17 cellular contexts compared by ENCODE assay signal in genomic region chr15:73366766-73367623, GRCh38. TPM values are rescaled to one million over a fixed set of nuclear protein-coding genes. Genes with fewer than 3 reads are reported as not detected.
A peak's percentile ranks its signal among the peaks of the same experiment; 100 is the strongest.
DNase-seq lines count a peak whose midpoint lies in the region; ATAC-seq and TF ChIP-seq lines count a peak whose summit lies in the region.
"Had no signal": no experiment of that assay in that cellular context is flagged by ENCODE, and none has a peak within 500 bp of the region (broad histone marks: within the 10 kb centered on the region; RNA-seq: fewer than 3 reads in every experiment).

No MANE protein-coding gene starts in this region.

- H3K9me3 ChIP-seq in esophagus muscularis mucosa, result no peaks in the 10 kb centered on the region

- peak overlapping the region; percentile 70 for H3K9ac ChIP-seq in mesendoderm (ENCODE audit: low read length)

- H2BK120ac ChIP-seq in mesendoderm (ENCODE audit: low read depth, low read length), result no peak overlapping the region

- no peak overlapping the region for H2AK5ac ChIP-seq in mesendoderm (ENCODE audit: low read length)

- TF ChIP-seq EP300 in esophagus muscularis mucosa (IDR thresholded peaks at IDR 0.05), result no peak

- H2BK5ac ChIP-seq in mesendoderm (ENCODE audit: low read length), result no peak overlapping the region

- H3K23ac ChIP-seq in mesendoderm (ENCODE audit: low read length), result peak overlapping the region; percentile 37

- H3K9me3 Mint-ChIP-seq in activated T-cell treated with anti-CD3 and anti-CD28 coated beads, Interleukin-2, amount 50 U/mL, for 72 hours, result no peaks in the 10 kb centered on the region
- H3K9me3 Mint-ChIP-seq: activated CD4-positive, alpha-beta memory T cell treated with anti-CD3 and anti-CD28 coated beads for 36 hours; memory B cell had no signal

- no peak overlapping the region for H3K4me3 Mint-ChIP-seq in activated T-cell treated with anti-CD3 and anti-CD28 coated beads, Interleukin-2, amount 50 U/mL, for 72 hours
- H3K4me3 Mint-ChIP-seq: activated CD4-positive, alpha-beta memory T cell treated with anti-CD3 and anti-CD28 coated beads for 36 hours; memory B cell had no signal

- peaks cover 5% of the 10 kb centered on the region for H3K79me1 ChIP-seq in mesendoderm (ENCODE audit: low read length)

- H3K56ac ChIP-seq in mesendoderm (ENCODE audit: low read length), result peak overlapping the region; percentile 90

- H3K4me3 ChIP-seq in esophagus muscularis mucosa (peak overlapping the region; percentile 39 to 50 (median 45)), mesendoderm (ENCODE audit: low read length) (no peak overlapping the region)

- intact Hi-C loops in Right ventricle myocardium inferior (cut with DNase I) (loop anchor here (5.0 to 10.0 kb wide), 2 partner anchors 60 to 268 kb away; partner anchors contain the start of gene NPTN), cardiac septum (cut with DNase I) (loop anchor here (10.0 kb wide), 1 partner anchor 148 kb away; no protein-coding TSS in a partner anchor), esophagus muscularis mucosa (cut with DNase I) (no loop called here)

- H3K79me2 ChIP-seq in mesendoderm (ENCODE audit: control insufficient read depth, insufficient read depth, low read length), result no peaks in the 10 kb centered on the region

- H3K18ac ChIP-seq in mesendoderm (ENCODE audit: low read length), result no peak overlapping the region

- H4K5ac ChIP-seq in mesendoderm (ENCODE audit: low read length), result no peak overlapping the region

- H2BK15ac ChIP-seq in mesendoderm (replicated peaks; ENCODE audit: low read depth), result no peak overlapping the region

- H4K8ac ChIP-seq in mesendoderm (ENCODE audit: low read depth, low read length), result no peak overlapping the region

- no peak overlapping the region for H3K4ac ChIP-seq in mesendoderm (ENCODE audit: low read depth, low read length)

- H3K27ac Mint-ChIP-seq in activated T-cell treated with anti-CD3 and anti-CD28 coated beads, Interleukin-2, amount 50 U/mL, for 72 hours, result no peak overlapping the region
- H3K27ac Mint-ChIP-seq: activated CD4-positive, alpha-beta memory T cell treated with anti-CD3 and anti-CD28 coated beads for 36 hours; memory B cell had no signal

- DNase-seq in Right ventricle myocardium inferior (ENCODE audit: missing footprints) (no peak), cardiac septum (ENCODE audit: low spot score) (no peak), esophagus muscularis mucosa (ENCODE audit: extremely low spot score) (no peak), mesendoderm (peak; percentile 78), NCI-H1694 treated with DMSO at 0.1 percent for 48 hours (lab: John Stamatoyannopoulos, UW) (no peak), T-helper 2 cell (no peak)
- DNase-seq in activated T-cell treated with anti-CD3 and anti-CD28 coated beads, Interleukin-2, amount 50 U/mL, for 72 hours, result no peak
- DNase-seq: activated CD4-positive, alpha-beta memory T cell treated with anti-CD3 and anti-CD28 coated beads for 36 hours; activated gamma-delta T cell treated with Interleukin-2 at 50 U/mL for 16 hours; DMS79; head of caudate nucleus; KBM-7; NCI-H1694; NCI-H524 treated with DMSO at 0.1 percent for 48 hours; T1000 had no signal

- H3K27ac ChIP-seq in esophagus muscularis mucosa (replicated peaks in 1 of 4) (no peak overlapping the region), mesendoderm (ENCODE audit: low read depth, low read length) (no peak overlapping the region)

- peak overlapping the region; percentile 76 for H3K4me2 ChIP-seq in mesendoderm (ENCODE audit: low read length)

- no peaks in the 10 kb centered on the region for H3K4me1 Mint-ChIP-seq in activated T-cell treated with anti-CD3 and anti-CD28 coated beads, Interleukin-2, amount 50 U/mL, for 72 hours (ENCODE audit: low read depth)

- TF ChIP-seq POLR2A in esophagus muscularis mucosa (IDR thresholded peaks at IDR 0.05; ENCODE audit: low read depth), result no peak

- no peaks in the 10 kb centered on the region for H3K36me3 Mint-ChIP-seq in activated T-cell treated with anti-CD3 and anti-CD28 coated beads, Interleukin-2, amount 50 U/mL, for 72 hours (ENCODE audit: insufficient read depth in 2 of 2)
- H3K36me3 Mint-ChIP-seq: activated CD4-positive, alpha-beta memory T cell treated with anti-CD3 and anti-CD28 coated beads for 36 hours; memory B cell had no signal

- H3K36me3 ChIP-seq in esophagus muscularis mucosa (no peaks in the 10 kb centered on the region), mesendoderm (ENCODE audit: control insufficient read depth, insufficient read depth, low read length) (no peaks in the 10 kb centered on the region)

- peak; percentile 49 for ATAC-seq in Right ventricle myocardium inferior
- no peak for ATAC-seq in activated T-cell treated with anti-CD3 and anti-CD28 coated beads, Interleukin-2, amount 50 U/mL, for 72 hours (replicated peaks in 1 of 2)
- no peak for ATAC-seq in GM19395 (IDR thresholded peaks at IDR 0.05; ENCODE audit: unreplicated experiment)

- TF ChIP-seq CTCF in esophagus muscularis mucosa (IDR thresholded peaks at IDR 0.05), result no peak

- 53% methylated on average over 9 of the region's 28 CpGs for WGBS in esophagus muscularis mucosa
- WGBS in mesendoderm (ENCODE audit: extremely low coverage, insufficient coverage, low lambda C conversion rate), result no CpG with 5 or more reads among the region's 28 CpGs

- H3K4me1 ChIP-seq in esophagus muscularis mucosa (peaks cover 0 to 27% (median 25%) of the 10 kb centered on the region in 4 donors), mesendoderm (ENCODE audit: control insufficient read depth, low read depth, low read length) (peaks cover 5% of the 10 kb centered on the region)

- H3K27me3 ChIP-seq in esophagus muscularis mucosa (peaks cover 0 to 100% (median 26%) of the 10 kb centered on the region in 4 donors), mesendoderm (ENCODE audit: insufficient read depth, low read length, poor library complexity) (no peaks in the 10 kb centered on the region)

- peaks cover 50% of the 10 kb centered on the region for H3K27me3 Mint-ChIP-seq in activated T-cell treated with anti-CD3 and anti-CD28 coated beads, Interleukin-2, amount 50 U/mL, for 72 hours (ENCODE audit: low read depth)

RNA-seq across cellular contexts. Expression of gene HCN4, which starts 1.8 kb away (rescaled TPM):
- total RNA-seq in Right ventricle myocardium inferior (21.4 TPM), cardiac septum (6.2 TPM), esophagus muscularis mucosa (under 1 TPM in 1 of 4 donors, not detected in 3; 0.17 TPM)
- polyA plus RNA-seq in mesendoderm (2013, experiment 1 of 2), result 2.8 TPM
- polyA plus RNA-seq in mesendoderm (2013, experiment 2 of 2), result 2.9 TPM
- not detected for total RNA-seq in activated T-cell treated with anti-CD3 and anti-CD28 coated beads, Interleukin-2, amount 50 U/mL, for 72 hours
- total RNA-seq: activated CD4-positive, alpha-beta memory T cell treated with anti-CD3 and anti-CD28 coated beads for 36 hours had no signal
